Comparison of ENCODE assay signal across 8 cellular contexts in the genomic region with DNA sequence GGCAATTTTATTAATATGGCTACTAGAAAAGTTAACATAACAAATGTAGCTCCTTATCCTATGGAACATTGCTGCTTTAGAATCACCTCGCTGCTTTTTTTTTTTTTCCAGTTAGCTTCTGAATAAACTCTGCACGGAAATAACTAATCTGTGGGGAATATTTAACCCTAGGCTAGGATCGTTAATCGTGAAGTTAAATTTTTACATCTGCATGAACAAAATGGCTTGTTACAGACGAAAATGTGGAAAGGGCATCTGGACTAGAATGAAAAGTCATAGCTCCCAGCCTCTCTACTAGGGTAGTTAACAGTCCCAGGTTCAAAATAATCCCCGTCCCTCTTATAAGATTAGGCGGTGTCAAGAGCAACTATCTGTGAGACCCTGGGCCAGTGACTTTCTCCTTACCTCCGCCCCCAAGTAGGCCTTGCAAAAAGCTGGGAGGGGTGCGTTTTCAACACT. TPM values are rescaled to one million over a fixed set of nuclear protein-coding genes. Genes with fewer than 3 reads are reported as not detected.
A peak's percentile ranks its signal among the peaks of the same experiment; 100 is the strongest.
DNase-seq lines count a peak whose midpoint lies in the region; ATAC-seq and TF ChIP-seq lines count a peak whose summit lies in the region.

No MANE protein-coding gene starts in this region.

- H3K27me3 ChIP-seq in adipocyte (replicated peaks; ENCODE audit: control insufficient read depth, insufficient read depth, low read length) = no peaks in the 10 kb centered on the region
- peaks cover 0 to 6% of the 10 kb centered on the region in 2 donors for H3K27me3 ChIP-seq in left lung
- no peaks in the 10 kb centered on the region for H3K27me3 ChIP-seq in thyroid gland

- ATAC-seq in HG02981 (IDR thresholded peaks at IDR 0.05; ENCODE audit: unreplicated experiment) = peak; percentile 10
- ATAC-seq in left lung = no peak
- no peak for ATAC-seq in HG03442 (IDR thresholded peaks at IDR 0.05; ENCODE audit: unreplicated experiment)

- TF ChIP-seq CTCF in C4-2B (conservative IDR thresholded peaks at IDR 0.05) = no peak
- no peak for TF ChIP-seq CTCF in left lung (IDR thresholded peaks at IDR 0.05)
- no peak for TF ChIP-seq CTCF in thyroid gland (IDR thresholded peaks at IDR 0.05)

- DNase-seq in adipocyte (ENCODE audit: low read depth) (no peak), left lung (no peak), thyroid gland (no peak), AG08396 (ENCODE audit: low spot score) (no peak), T-helper 9 cell (no peak)

- 9 to 10% methylated on average over 8 to 9 of the region's 9 CpGs for WGBS in thyroid gland, 2 donors

- H3K4me1 ChIP-seq in adipocyte (ENCODE audit: control insufficient read depth, insufficient read depth, low read length) (peaks cover 30% of the 10 kb centered on the region), left lung (peaks cover 0 to 41% of the 10 kb centered on the region in 2 donors), thyroid gland (peaks cover 12 to 33% of the 10 kb centered on the region in 2 donors)

- intact Hi-C loops in left lung (cut with DNase I) = no loop called here
- intact Hi-C loops in thyroid gland (cut with DNase I) = loop anchor here (10.0 kb wide), 1 partner anchor 74 kb away; a partner anchor contains a TSS

- H3K9me3 ChIP-seq in adipocyte (ENCODE audit: control insufficient read depth, low read length) (no peaks in the 10 kb centered on the region), left lung (no peaks in the 10 kb centered on the region), thyroid gland (no peaks in the 10 kb centered on the region)

- H3K27ac ChIP-seq in C4-2B (peak overlapping the region; percentile 82), left lung (peak overlapping the region; percentile 76 to 82), thyroid gland (peak overlapping the region; percentile 74 to 84 (median 78))

- H3K9ac ChIP-seq in adipocyte (ENCODE audit: low read length) = peak overlapping the region; percentile 86

- H3K36me3 ChIP-seq in adipocyte (ENCODE audit: control insufficient read depth, insufficient read depth, low read length, severe bottlenecking) = no peaks in the 10 kb centered on the region
- no peaks in the 10 kb centered on the region for H3K36me3 ChIP-seq in left lung
- H3K36me3 ChIP-seq in thyroid gland = no peaks in the 10 kb centered on the region

- no peak for TF ChIP-seq POLR2A in thyroid gland (IDR thresholded peaks at IDR 0.05)

- H3K4me3 ChIP-seq in adipocyte (ENCODE audit: low read length) (peak overlapping the region; percentile 85), left lung (peak overlapping the region; percentile 67 to 75), thyroid gland (replicated peaks in 1 of 3) (peak overlapping the region; percentile 42 to 85 (median 65))

RNA-seq across cellular contexts. Expression of a gene that starts 0.5 kb away (rescaled TPM):
- total RNA-seq in left lung (10 to 100 TPM in 1 of 2 donors, 1 to 10 TPM in 1; 9.5 to 10.4 TPM), thyroid gland (10 to 100 TPM; 18.1 to 28.3 (median 24.2) TPM)
